Comparison of ENCODE assay signal across 1 cellular context in genomic region chr10:133537551-133538545, GRCh38.
TF ChIP-seq lines count a peak whose summit lies in the region.

No MANE protein-coding gene starts in this region.

TF ChIP-seq in HEK293T, 16 proteins besides CTCF, POLR2A, EP300 and RAD21 (continued from another document):
- no peak for TF ChIP-seq SUZ12 (IDR thresholded peaks at IDR 0.05)
- TF ChIP-seq FOXK2 (IDR thresholded peaks at IDR 0.05), result no peak
- no peak for TF ChIP-seq FOXA1 (IDR thresholded peaks at IDR 0.05)
